In the genomic region with DNA sequence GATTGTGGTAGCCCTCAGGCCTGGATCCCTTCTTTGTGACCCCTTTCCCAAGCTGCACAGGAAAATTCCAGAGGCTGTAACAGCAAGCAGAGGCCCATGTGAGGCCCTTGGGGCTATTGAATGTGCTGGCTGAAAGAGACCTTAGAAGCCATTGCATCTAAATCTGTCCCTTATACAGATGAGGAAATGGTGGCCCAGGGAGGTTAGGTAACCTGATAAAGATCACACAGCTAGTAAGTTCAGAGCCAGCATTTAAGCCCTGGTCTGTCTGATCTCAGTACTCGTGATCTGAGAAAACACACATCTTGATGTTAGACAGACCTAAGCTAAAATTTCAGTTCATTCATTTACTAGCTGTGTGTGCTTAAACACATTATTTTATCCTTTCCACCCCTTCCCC, we compare ENCODE assay signal across 19 cellular contexts.
"Had no signal": no experiment of that assay in that cellular context is flagged by ENCODE, and none has a peak within 500 bp of the region (broad histone marks: within the 10 kb centered on the region; RNA-seq: fewer than 3 reads in every experiment).

No MANE protein-coding gene starts in this region.

- H3K27ac Mint-ChIP-seq: dendritic cell treated with granulocyte-macrophage colony-stimulating factor and Interleukin-4, amounts not matched to agents 40 ng/mL and 50 ng/mL, for 4 days; memory B cell; mesothelial cell of epicardium had no signal

- H3K4me1 Mint-ChIP-seq: memory B cell had no signal

- H3K9me3 ChIP-seq: esophagus muscularis mucosa, gastroesophageal sphincter, left ventricle myocardium inferior, lower lobe of right lung, ovary, right atrium auricular region, upper lobe of left lung, vagina had no signal

- H3K36me3 ChIP-seq: esophagus muscularis mucosa, gastroesophageal sphincter, left ventricle myocardium inferior, lower lobe of right lung, ovary, right atrium auricular region, upper lobe of left lung, vagina had no signal

- DNase-seq: foreskin fibroblast; glutamatergic neuron; left cardiac atrium; left ventricle myocardium inferior; lower lobe of right lung; nucleus accumbens; ovary; stimulated activated CD4-positive, alpha-beta T cell treated with anti-CD3 and anti-CD28 coated beads, Interleukin-12 subunit alpha, Interleukin-12 subunit beta, amount 100 ng/mL, for 4 hours; stimulated activated CD4-positive, alpha-beta T cell treated with anti-CD3 and anti-CD28 coated beads, Interleukin-2, amount 100 ng/mL, for 48 hours; stimulated activated naive CD4-positive, alpha-beta T cell treated with Interleukin-2 at 50 U/mL for 16 hours; upper lobe of left lung had no signal

- H3K36me3 Mint-ChIP-seq: mesothelial cell of epicardium had no signal

- H3K4me3 Mint-ChIP-seq: dendritic cell treated with granulocyte-macrophage colony-stimulating factor and Interleukin-4, amounts not matched to agents 40 ng/mL and 50 ng/mL, for 4 days; memory B cell; mesothelial cell of epicardium; neural crest cell had no signal

- H3K27me3 ChIP-seq: ovary, right atrium auricular region, upper lobe of left lung, vagina had no signal

- H3K27ac ChIP-seq: esophagus muscularis mucosa, gastroesophageal sphincter, left ventricle myocardium inferior, lower lobe of right lung, ovary, right atrium auricular region, upper lobe of left lung, vagina had no signal

- ATAC-seq: gastroesophageal sphincter had no signal

- H3K4me3 ChIP-seq: esophagus muscularis mucosa, gastroesophageal sphincter, left ventricle myocardium inferior, lower lobe of right lung, ovary, right atrium auricular region, upper lobe of left lung, vagina had no signal

- H3K9me3 Mint-ChIP-seq: dendritic cell treated with granulocyte-macrophage colony-stimulating factor and Interleukin-4, amounts not matched to agents 40 ng/mL and 50 ng/mL, for 4 days; memory B cell; mesothelial cell of epicardium; neural crest cell had no signal

- H3K4me1 ChIP-seq: esophagus muscularis mucosa, gastroesophageal sphincter, left ventricle myocardium inferior, lower lobe of right lung, right atrium auricular region, upper lobe of left lung, vagina had no signal
